10 cellular contexts compared by ENCODE assay signal in the genomic region with DNA sequence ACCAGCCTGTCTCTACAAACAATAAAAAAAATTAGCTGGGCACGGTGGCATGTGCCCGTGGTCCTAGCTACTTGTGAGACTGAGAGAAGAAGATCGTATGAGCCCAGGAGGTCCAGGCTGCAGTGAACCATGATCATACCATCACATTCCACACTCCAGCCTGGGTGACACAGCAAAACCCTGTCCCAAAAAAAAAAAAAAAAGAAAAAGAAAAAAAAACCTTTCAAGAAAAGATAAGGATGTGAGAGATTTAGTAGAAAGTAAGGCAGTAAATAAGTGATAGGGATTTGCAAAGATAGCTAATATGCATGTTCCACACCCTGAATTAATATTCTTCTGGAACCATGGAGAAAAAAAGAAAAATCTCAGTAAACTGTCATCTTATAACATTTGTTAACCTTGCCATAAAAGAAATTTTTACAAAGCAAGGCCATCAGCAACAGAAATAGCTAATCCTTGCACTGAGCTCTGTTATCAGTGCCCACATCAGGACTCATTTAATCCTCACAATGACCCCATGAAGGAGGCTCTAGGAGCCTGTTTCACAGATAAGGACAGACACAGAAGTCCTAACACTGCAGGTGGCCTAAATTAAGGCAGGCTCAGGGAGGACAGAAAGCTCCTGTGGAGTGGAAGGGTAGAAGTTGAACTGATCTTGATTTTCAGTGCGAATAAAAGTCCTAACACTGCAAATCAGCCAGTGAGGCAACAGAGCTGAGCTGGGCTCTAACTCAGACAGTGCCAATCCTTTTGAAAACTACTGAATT. TPM values are rescaled to one million over a fixed set of nuclear protein-coding genes. Genes with fewer than 3 reads are reported as not detected.
A peak's percentile ranks its signal among the peaks of the same experiment; 100 is the strongest.
DNase-seq lines count a peak whose midpoint lies in the region; ATAC-seq and TF ChIP-seq lines count a peak whose summit lies in the region.
"Had no signal": no experiment of that assay in that cellular context is flagged by ENCODE, and none has a peak within 500 bp of the region (broad histone marks: within the 10 kb centered on the region; RNA-seq: fewer than 3 reads in every experiment).

No MANE protein-coding gene starts in this region.

- ATAC-seq in stimulated activated effector memory CD8-positive, alpha-beta T cell treated with anti-CD3 and anti-CD28 coated beads, Interleukin-12 subunit alpha, Interleukin-12 subunit beta, amount 100 ng/mL, for 72 hours: no peak
- no peak for ATAC-seq in HG03571 (IDR thresholded peaks at IDR 0.05; ENCODE audit: unreplicated experiment)
- ATAC-seq in GM18909 (IDR thresholded peaks at IDR 0.05; ENCODE audit: poor library complexity, unreplicated experiment): no peak
- ATAC-seq in GM19324 (IDR thresholded peaks at IDR 0.05; ENCODE audit: low FRiP score, unreplicated experiment): no peak

- no peak overlapping the region for H3K4me3 Mint-ChIP-seq in activated naive CD4-positive, alpha-beta T cell treated with anti-CD3 and anti-CD28 coated beads for 36 hours
- H3K4me3 Mint-ChIP-seq in stimulated activated effector memory CD8-positive, alpha-beta T cell treated with anti-CD3 and anti-CD28 coated beads, Interleukin-12 subunit alpha, Interleukin-12 subunit beta, amount 100 ng/mL, for 72 hours: peak overlapping the region; percentile 18
- H3K4me3 Mint-ChIP-seq: activated naive CD8-positive, alpha-beta T cell treated with anti-CD3 and anti-CD28 coated beads, Interleukin-2, amount 10 ng/mL, durations not matched to agents 7 days and 5 days had no signal

- H3K79me2 ChIP-seq in SU-DHL-6 (ENCODE audit: insufficient read depth, low read length): peaks cover 100% of the 10 kb centered on the region

- H3K4me1 Mint-ChIP-seq in activated naive CD4-positive, alpha-beta T cell treated with anti-CD3 and anti-CD28 coated beads for 36 hours (ENCODE audit: low read depth): peaks cover 66% of the 10 kb centered on the region
- peaks cover 52% of the 10 kb centered on the region for H3K4me1 Mint-ChIP-seq in stimulated activated effector memory CD8-positive, alpha-beta T cell treated with anti-CD3 and anti-CD28 coated beads, Interleukin-12 subunit alpha, Interleukin-12 subunit beta, amount 100 ng/mL, for 72 hours

- no peak for TF ChIP-seq CTCF in SU-DHL-6 (IDR thresholded peaks at IDR 0.05; ENCODE audit: insufficient read depth, low read length, poor library complexity, severe bottlenecking)

- H4K20me1 ChIP-seq in SU-DHL-6 (ENCODE audit: low read depth, low read length): peaks cover 38% of the 10 kb centered on the region

- H3K4me3 ChIP-seq in SU-DHL-6 (ENCODE audit: insufficient read depth, low read length, poor library complexity, severe bottlenecking): no peak overlapping the region

- no peaks in the 10 kb centered on the region for H3K9me3 ChIP-seq in SU-DHL-6 (ENCODE audit: insufficient read depth, low read length)

- no peak for DNase-seq in activated naive CD4-positive, alpha-beta T cell treated with anti-CD3 and anti-CD28 coated beads for 36 hours
- no peak for DNase-seq in activated naive CD4-positive, alpha-beta T cell treated with anti-CD3 and anti-CD28 coated beads, Interleukin-2, amount 50 U/mL, for 16 hours
- peak; percentile 56 for DNase-seq in glomerular visceral epithelial cell (ENCODE audit: extremely low spot score)
- DNase-seq in stimulated activated effector memory CD8-positive, alpha-beta T cell treated with anti-CD3 and anti-CD28 coated beads, Interleukin-12 subunit alpha, Interleukin-12 subunit beta, amount 100 ng/mL, for 72 hours (ENCODE audit: low spot score in 2 of 2): no peak
- DNase-seq: activated naive CD8-positive, alpha-beta T cell treated with anti-CD3 and anti-CD28 coated beads, Interleukin-2, amount 10 ng/mL, durations not matched to agents 7 days and 5 days; COR-L47 had no signal

- peak overlapping the region; percentile 12 for H3K4me2 ChIP-seq in SU-DHL-6 (ENCODE audit: low read depth, low read length, poor library complexity, severe bottlenecking)

- H3K9me2 ChIP-seq in SU-DHL-6 (replicated peaks; ENCODE audit: insufficient read depth, low read length): no peaks in the 10 kb centered on the region

- peak overlapping the region; percentile 60 for H3K27ac Mint-ChIP-seq in activated naive CD4-positive, alpha-beta T cell treated with anti-CD3 and anti-CD28 coated beads for 36 hours
- peak overlapping the region; percentile 24 for H3K27ac Mint-ChIP-seq in stimulated activated effector memory CD8-positive, alpha-beta T cell treated with anti-CD3 and anti-CD28 coated beads, Interleukin-12 subunit alpha, Interleukin-12 subunit beta, amount 100 ng/mL, for 72 hours
- H3K27ac Mint-ChIP-seq: activated naive CD8-positive, alpha-beta T cell treated with anti-CD3 and anti-CD28 coated beads, Interleukin-2, amount 10 ng/mL, durations not matched to agents 7 days and 5 days had no signal

- peaks cover 6% of the 10 kb centered on the region for H3F3A ChIP-seq in SU-DHL-6 (ENCODE audit: insufficient read depth)

- H3K36me3 Mint-ChIP-seq in activated naive CD4-positive, alpha-beta T cell treated with anti-CD3 and anti-CD28 coated beads for 36 hours (ENCODE audit: low read depth): peaks cover 13% of the 10 kb centered on the region
- peaks cover 87% of the 10 kb centered on the region for H3K36me3 Mint-ChIP-seq in stimulated activated effector memory CD8-positive, alpha-beta T cell treated with anti-CD3 and anti-CD28 coated beads, Interleukin-12 subunit alpha, Interleukin-12 subunit beta, amount 100 ng/mL, for 72 hours

- intact Hi-C loops in activated naive CD4-positive, alpha-beta T cell treated with anti-CD3 and anti-CD28 coated beads for 36 hours (cut with micrococcal nuclease): no loop called here

- H3K27ac ChIP-seq in SU-DHL-6 (ENCODE audit: low read depth, low read length): 0 out of 2 replicates have a peak overlapping the region, but pooled peaks have one; percentile 8

- H3K9me3 Mint-ChIP-seq in activated naive CD4-positive, alpha-beta T cell treated with anti-CD3 and anti-CD28 coated beads for 36 hours: no peaks in the 10 kb centered on the region
- H3K9me3 Mint-ChIP-seq in stimulated activated effector memory CD8-positive, alpha-beta T cell treated with anti-CD3 and anti-CD28 coated beads, Interleukin-12 subunit alpha, Interleukin-12 subunit beta, amount 100 ng/mL, for 72 hours: no peaks in the 10 kb centered on the region
- H3K9me3 Mint-ChIP-seq: activated naive CD8-positive, alpha-beta T cell treated with anti-CD3 and anti-CD28 coated beads, Interleukin-2, amount 10 ng/mL, durations not matched to agents 7 days and 5 days had no signal

- H3K27me3 ChIP-seq in SU-DHL-6 (ENCODE audit: low read length): no peaks in the 10 kb centered on the region

- H2AFZ ChIP-seq in SU-DHL-6 (ENCODE audit: low read depth, low read length, severe bottlenecking): no peak overlapping the region

- CTCF ChIA-PET in activated naive CD4-positive, alpha-beta T cell treated with anti-CD3 and anti-CD28 coated beads for 36 hours (lab: Charles Lee): interaction anchor here (0.9 to 1.1 kb wide), 3 partner anchors 16 to 60 kb away, joined by 3 read pairs; no protein-coding TSS in a partner anchor

- H3K9ac ChIP-seq in SU-DHL-6 (ENCODE audit: low read length): no peak overlapping the region

- no peaks in the 10 kb centered on the region for H3K27me3 Mint-ChIP-seq in activated naive CD4-positive, alpha-beta T cell treated with anti-CD3 and anti-CD28 coated beads for 36 hours (ENCODE audit: low read depth)
- H3K27me3 Mint-ChIP-seq: activated naive CD8-positive, alpha-beta T cell treated with anti-CD3 and anti-CD28 coated beads, Interleukin-2, amount 10 ng/mL, durations not matched to agents 7 days and 5 days had no signal

- no peaks in the 10 kb centered on the region for H3K36me3 ChIP-seq in SU-DHL-6 (ENCODE audit: low read length)

RNA-seq across cellular contexts. Expression of a gene that starts 7.6 kb away (rescaled TPM):
- 100 to 1,000 TPM; 326 to 351 TPM for total RNA-seq in activated naive CD4-positive, alpha-beta T cell treated with anti-CD3 and anti-CD28 coated beads for 36 hours

RNA-seq across cellular contexts. Expression of a gene that starts 31.8 kb away (rescaled TPM):
- under 1 TPM; 0.41 to 0.86 TPM for total RNA-seq in activated naive CD4-positive, alpha-beta T cell treated with anti-CD3 and anti-CD28 coated beads for 36 hours

RNA-seq across cellular contexts. Expression of a gene that starts 35.8 kb away (rescaled TPM):
- total RNA-seq in activated naive CD4-positive, alpha-beta T cell treated with anti-CD3 and anti-CD28 coated beads for 36 hours: under 1 TPM in 1 of 2 experiments, not detected in 1; 0.99 TPM
- total RNA-seq: activated naive CD8-positive, alpha-beta T cell treated with anti-CD3 and anti-CD28 coated beads, Interleukin-2, amount 10 ng/mL, durations not matched to agents 7 days and 5 days had no signal
